ENCODE assay signal across 16 cellular contexts in genomic region chr5:39619161-39619818, GRCh38.
"Had no signal": no experiment of that assay in that cellular context is flagged by ENCODE, and none has a peak within 500 bp of the region (broad histone marks: within the 10 kb centered on the region; RNA-seq: fewer than 3 reads in every experiment).

No MANE protein-coding gene starts in this region.

- H3K9me3 Mint-ChIP-seq: endodermal cell had no signal

- ATAC-seq: gastrocnemius medialis; left colon; naive thymus-derived CD4-positive, alpha-beta T cell; psoas muscle; stimulated activated naive CD8-positive, alpha-beta T cell treated with anti-CD3 and anti-CD28 coated beads, Interleukin-15, Interleukin-2, amounts not matched to agents 100 U/mL and 50 U/mL, for 24 hours had no signal

- H3K4me3 Mint-ChIP-seq: endodermal cell; naive thymus-derived CD4-positive, alpha-beta T cell had no signal

- H3K4me1 Mint-ChIP-seq: endodermal cell; naive thymus-derived CD4-positive, alpha-beta T cell had no signal

- H3K36me3 ChIP-seq: gastrocnemius medialis, neutrophil, tibial artery, upper lobe of left lung, uterus had no signal

- H3K4me2 ChIP-seq: smooth muscle cell had no signal

- DNase-seq: effector CD4-positive, alpha-beta T cell; endodermal cell; gastrocnemius medialis; glutamatergic neuron; left colon; mammary epithelial cell; naive thymus-derived CD4-positive, alpha-beta T cell; psoas muscle; stimulated activated CD4-positive, alpha-beta T cell treated with anti-CD3 and anti-CD28 coated beads, Interleukin-2, amount 100 ng/mL, for 48 hours; stimulated activated naive CD8-positive, alpha-beta T cell treated with anti-CD3 and anti-CD28 coated beads, Interleukin-15, Interleukin-2, amounts not matched to agents 100 U/mL and 50 U/mL, for 24 hours; tibial artery; upper lobe of left lung; uterus had no signal

- H3K4me1 ChIP-seq: gastrocnemius medialis, psoas muscle, upper lobe of left lung, uterus had no signal

- H3K36me3 Mint-ChIP-seq: naive thymus-derived CD4-positive, alpha-beta T cell had no signal

- H3K9me3 ChIP-seq: gastrocnemius medialis, neutrophil, psoas muscle, tibial artery, upper lobe of left lung, uterus had no signal

- H3K27me3 ChIP-seq: gastrocnemius medialis, neutrophil, tibial artery, upper lobe of left lung, uterus had no signal

- H3K4me3 ChIP-seq: coronary artery, gastrocnemius medialis, psoas muscle, smooth muscle cell, tibial artery, upper lobe of left lung, uterus had no signal

- H3K27ac ChIP-seq: coronary artery, gastrocnemius medialis, neutrophil, psoas muscle, tibial artery, upper lobe of left lung, uterus had no signal

- H3K27ac Mint-ChIP-seq: endodermal cell; naive thymus-derived CD4-positive, alpha-beta T cell had no signal
